1 cellular context compared by ENCODE assay signal in genomic region chr22:42614312-42615091, GRCh38.
TF ChIP-seq lines count a peak whose summit lies in the region.

TSS of gene POLDIP3 (minus strand) at chr22:42614883. CDS start at chr22:42614857, 26 bp downstream.

TF ChIP-seq in HepG2, 621 proteins besides CTCF, POLR2A, EP300 and RAD21 (continued from another document and continues in another):
- TF ChIP-seq ZBTB40 (IDR thresholded peaks at IDR 0.05): peak; percentile 81
- no peak for TF ChIP-seq ZBTB40 (CRISPR knock-in tag; IDR thresholded peaks at IDR 0.05)
- 0 out of 2 replicates have a peak, but pooled peaks have one; percentile 66 for TF ChIP-seq SRY (CRISPR knock-in tag; IDR thresholded peaks at IDR 0.05)
- peak; percentile 74 for TF ChIP-seq ZNF687 (CRISPR knock-in tag; IDR thresholded peaks at IDR 0.05)
- peak; percentile 26; the same call in 1 of the 2 replicates for TF ChIP-seq ZSCAN12 (CRISPR knock-in tag; IDR thresholded peaks at IDR 0.05)
- peak; percentile 1; the same call in 1 of the 2 replicates for TF ChIP-seq MAF1 (CRISPR knock-in tag; IDR thresholded peaks at IDR 0.05; ENCODE audit: borderline replicate concordance)
- peak; percentile 88; the same call in 1 of the 2 replicates for TF ChIP-seq REL (CRISPR knock-in tag; conservative IDR thresholded peaks at IDR 0.05)
- TF ChIP-seq ZNF501 (CRISPR knock-in tag; IDR thresholded peaks at IDR 0.05): peak; percentile 68
- peak in 1 of 2 experiments; percentile 70; a peak in 2 of 4 replicates for TF ChIP-seq HMGXB4 (CRISPR knock-in tag; IDR thresholded peaks at IDR 0.05; ENCODE audit: borderline replicate concordance in 1 of 2, low read depth in 1 of 2)
- TF ChIP-seq MEIS2 (CRISPR knock-in tag; IDR thresholded peaks at IDR 0.05): peak; percentile 53; the same call in 1 of the 2 replicates
- TF ChIP-seq GABPA (IDR thresholded peaks at IDR 0.05; ENCODE audit: low read depth, low read length): peak; percentile 93
- TF ChIP-seq GABPA (CRISPR knock-in tag; IDR thresholded peaks at IDR 0.05; ENCODE audit: low read depth): peak; percentile 98
- TF ChIP-seq SP1 (IDR thresholded peaks at IDR 0.05): peak; percentile 84; the same call in 1 of the 2 replicates
- TF ChIP-seq SP1 (CRISPR knock-in tag; IDR thresholded peaks at IDR 0.05): peak; percentile 93
- no peak for TF ChIP-seq TSC22D2 (CRISPR knock-in tag; IDR thresholded peaks at IDR 0.05; ENCODE audit: borderline replicate concordance)
- peak; percentile 85 for TF ChIP-seq ZFY (CRISPR knock-in tag; IDR thresholded peaks at IDR 0.05)
- peak; percentile 98 for TF ChIP-seq CHD2 (IDR thresholded peaks at IDR 0.05; ENCODE audit: low read depth, low read length)
- TF ChIP-seq BCLAF1 (IDR thresholded peaks at IDR 0.05): no peak
- no peak; the same call in 1 of the 2 replicates for TF ChIP-seq NAIF1 (CRISPR knock-in tag; IDR thresholded peaks at IDR 0.05; ENCODE audit: borderline replicate concordance)
- peak; percentile 6; the same call in 1 of the 2 replicates for TF ChIP-seq ZNF333 (CRISPR knock-in tag; IDR thresholded peaks at IDR 0.05; ENCODE audit: borderline replicate concordance)
- peak; percentile 60; the same call in 1 of the 2 replicates for TF ChIP-seq ZNF891 (CRISPR knock-in tag; IDR thresholded peaks at IDR 0.05)
- no peak for TF ChIP-seq TBX3 (IDR thresholded peaks at IDR 0.05; ENCODE audit: borderline replicate concordance)
- peak; percentile 96 for TF ChIP-seq YY1 (IDR thresholded peaks at IDR 0.05; ENCODE audit: insufficient read depth, insufficient replicate concordance, low read depth, low read length)
- TF ChIP-seq NFYB (CRISPR knock-in tag; IDR thresholded peaks at IDR 0.05): peak; percentile 35; the same call in 1 of the 2 replicates
- peak; percentile 42; the same call in 1 of the 2 replicates for TF ChIP-seq PATZ1 (CRISPR knock-in tag; IDR thresholded peaks at IDR 0.05)
- TF ChIP-seq ZNF724P (CRISPR knock-in tag; IDR thresholded peaks at IDR 0.05; ENCODE audit: borderline replicate concordance): peak; percentile 55; the same call in 1 of the 2 replicates
- TF ChIP-seq HNRNPL (IDR thresholded peaks at IDR 0.05; ENCODE audit: low read depth, low read length): no peak
- no peak for TF ChIP-seq ZNF598 (CRISPR knock-in tag; IDR thresholded peaks at IDR 0.05; ENCODE audit: borderline replicate concordance)
- no peak for TF ChIP-seq ZNF335 (CRISPR knock-in tag; IDR thresholded peaks at IDR 0.05)
- peak; percentile 14 for TF ChIP-seq ZNF558 (CRISPR knock-in tag; IDR thresholded peaks at IDR 0.05; ENCODE audit: borderline replicate concordance)
- peak; percentile 26; the same call in 1 of the 2 replicates for TF ChIP-seq CREB1 (IDR thresholded peaks at IDR 0.05)
- no peak for TF ChIP-seq CREB1 (CRISPR knock-in tag; IDR thresholded peaks at IDR 0.05)
- peak; percentile 72 for TF ChIP-seq PHF8 (CRISPR knock-in tag; IDR thresholded peaks at IDR 0.05)
- TF ChIP-seq KDM5A (IDR thresholded peaks at IDR 0.05; ENCODE audit: borderline replicate concordance, low read length): peak; percentile 87; the same call in 1 of the 2 replicates
- TF ChIP-seq MYPOP (CRISPR knock-in tag; IDR thresholded peaks at IDR 0.05): 0 out of 2 replicates have a peak, but pooled peaks have one; percentile 15
- TF ChIP-seq HNF4A (CRISPR knock-in tag; IDR thresholded peaks at IDR 0.05): no peak
- peak; percentile 17; the same call in 1 of the 2 replicates for TF ChIP-seq RFXAP (CRISPR knock-in tag; IDR thresholded peaks at IDR 0.05; ENCODE audit: borderline replicate concordance)
- no peak; the same call in 1 of the 2 replicates for TF ChIP-seq ZBTB38 (CRISPR knock-in tag; IDR thresholded peaks at IDR 0.05)
- no peak for TF ChIP-seq ZNF414 (CRISPR knock-in tag; IDR thresholded peaks at IDR 0.05)
- peak; percentile 91 for TF ChIP-seq ZNF546 (CRISPR knock-in tag; conservative IDR thresholded peaks at IDR 0.05)
